Comparison of ENCODE assay signal across 9 cellular contexts in the genomic region with DNA sequence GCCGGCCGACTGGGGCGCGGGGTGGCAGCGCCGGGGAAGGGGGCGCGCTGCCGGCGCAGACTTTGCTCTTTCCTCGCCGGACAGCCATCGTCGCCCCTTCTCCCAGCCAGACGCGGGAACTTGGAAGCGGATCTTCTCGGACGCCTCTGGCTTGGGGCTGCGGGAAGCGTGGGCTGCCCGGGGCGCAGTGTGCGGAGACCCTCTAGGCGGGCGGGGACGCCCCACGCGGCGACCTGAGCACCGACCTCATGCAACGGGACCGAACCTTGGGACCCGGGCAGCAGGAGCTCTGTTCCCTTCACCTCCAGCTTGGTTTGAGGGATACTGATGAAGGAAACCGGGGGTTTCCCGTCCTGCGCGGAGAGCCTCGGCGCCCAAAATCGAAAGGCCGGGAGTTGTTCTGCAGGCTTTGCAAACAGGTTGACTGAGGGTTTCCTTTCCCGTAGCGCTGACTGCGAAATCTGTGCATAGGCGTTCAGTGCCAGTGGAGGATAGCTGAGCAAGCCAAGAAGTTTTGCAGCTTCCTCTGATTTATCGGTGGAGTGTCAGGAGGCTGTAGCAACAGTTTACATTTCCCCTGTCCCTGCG. TPM values are rescaled to one million over a fixed set of nuclear protein-coding genes. Genes with fewer than 3 reads are reported as not detected.
DNase-seq lines count a peak whose midpoint lies in the region; ATAC-seq, FAIRE-seq and TF ChIP-seq lines count a peak whose summit lies in the region.
"Had no signal": no experiment of that assay in that cellular context is flagged by ENCODE, and none has a peak within 500 bp of the region (broad histone marks: within the 10 kb centered on the region; RNA-seq: fewer than 3 reads in every experiment).

No MANE protein-coding gene starts in this region.

- H3K4me1 ChIP-seq in heart left ventricle, result peaks cover 0 to 23% (median 3%) of the 10 kb centered on the region in 12 donors

- peak overlapping the region; percentile 79 for H3K27ac Mint-ChIP-seq in progenitor cell of endocrine pancreas
- no peak overlapping the region for H3K27ac Mint-ChIP-seq in CD4-positive, alpha-beta T cell

- TF ChIP-seq CTCF in heart left ventricle (IDR thresholded peaks at IDR 0.05) (peak in 1 of 12 donors; percentile 0), progenitor cell of endocrine pancreas (IDR thresholded peaks at IDR 0.05; ENCODE audit: unreplicated experiment) (no peak), lower leg skin (IDR thresholded peaks at IDR 0.05) (no peak)
- no peak for TF ChIP-seq CTCF in CD4-positive, alpha-beta T cell (IDR thresholded peaks at IDR 0.05)

- WGBS in heart left ventricle, 4 donors, result 0 to 1% (median 1%) methylated on average over 16 to 48 of the region's 48 CpGs
- 0% methylated on average over 34 to 37 of the region's 48 CpGs for WGBS in lower leg skin, 2 donors

- ATAC-seq in heart left ventricle (peak in 1 of 4 donors; percentile 24), HG03460 (IDR thresholded peaks at IDR 0.05; ENCODE audit: unreplicated experiment) (no peak), GM21717 (IDR thresholded peaks at IDR 0.05; ENCODE audit: unreplicated experiment) (no peak)
- ATAC-seq in CD4-positive, alpha-beta T cell (ENCODE audit: poor library complexity), result no peak

- H3K36me3 ChIP-seq in heart left ventricle, result no peaks in the 10 kb centered on the region

- FAIRE-seq in GM12891 (lab: Jason Lieb, UNC), result no peak

- intact Hi-C loops in heart left ventricle (cut with DNase I) (no loop called here), lower leg skin (cut with DNase I; ENCODE audit: low total_unique reads) (no loop called here)
- intact Hi-C loops in CD4-positive, alpha-beta T cell (cut with DNase I, micrococcal nuclease), result no loop called here

- H3K36me3 Mint-ChIP-seq in progenitor cell of endocrine pancreas (ENCODE audit: insufficient read depth), result no peaks in the 10 kb centered on the region
- no peaks in the 10 kb centered on the region for H3K36me3 Mint-ChIP-seq in CD4-positive, alpha-beta T cell (ENCODE audit: low read depth)

- peaks cover 70% of the 10 kb centered on the region for H3K27me3 Mint-ChIP-seq in progenitor cell of endocrine pancreas
- H3K27me3 Mint-ChIP-seq in CD4-positive, alpha-beta T cell, result peaks cover 84% of the 10 kb centered on the region

- peak overlapping the region; percentile 25 to 63 (median 50) for H3K4me3 ChIP-seq in heart left ventricle
- no peak overlapping the region for H3K4me3 ChIP-seq in lower leg skin (ENCODE audit: low read depth, poor library complexity, severe bottlenecking)

- no peaks in the 10 kb centered on the region for H3K9me3 Mint-ChIP-seq in progenitor cell of endocrine pancreas (ENCODE audit: low read depth)
- no peaks in the 10 kb centered on the region for H3K9me3 Mint-ChIP-seq in CD4-positive, alpha-beta T cell

- CTCF ChIA-PET in CD4-positive, alpha-beta T cell (lab: Charles Lee), result no interaction called here

- no peaks in the 10 kb centered on the region for H3K9me3 ChIP-seq in heart left ventricle
- no peaks in the 10 kb centered on the region for H3K9me3 ChIP-seq in CD4-positive, alpha-beta T cell (ENCODE audit: control insufficient read depth, low read length)

- DNase-seq in GM12891 (ENCODE audit: insufficient read length, low spot score), result peak; percentile 8
- peak; percentile 46 for DNase-seq in NCI-H748 (lab: John Stamatoyannopoulos, UW; ENCODE audit: unreplicated experiment)
- no peak for DNase-seq in heart left ventricle
- peak; percentile 22 for DNase-seq in progenitor cell of endocrine pancreas (ENCODE audit: low spot score, unreplicated experiment)
- DNase-seq in lower leg skin (ENCODE audit: low spot score in 2 of 2), result no peak
- no peak for DNase-seq in CD4-positive, alpha-beta T cell
- DNase-seq: OCI-M1 had no signal

- peaks cover 3 to 63% (median 36%) of the 10 kb centered on the region in 9 donors for H3K27me3 ChIP-seq in heart left ventricle
- peaks cover 56% of the 10 kb centered on the region for H3K27me3 ChIP-seq in CD4-positive, alpha-beta T cell (ENCODE audit: control insufficient read depth, insufficient read depth, low read length)

- TF ChIP-seq POLR2A in GM12891 (IDR thresholded peaks at IDR 0.05; ENCODE audit: low read depth, low read length) (no peak), heart left ventricle (IDR thresholded peaks at IDR 0.05) (no peak), lower leg skin (IDR thresholded peaks at IDR 0.05) (no peak)

- H3K4me1 Mint-ChIP-seq in progenitor cell of endocrine pancreas (ENCODE audit: low read depth), result peaks cover 17% of the 10 kb centered on the region
- H3K4me1 Mint-ChIP-seq in CD4-positive, alpha-beta T cell (ENCODE audit: low read depth), result peaks cover 6% of the 10 kb centered on the region

- H3K27ac ChIP-seq in heart left ventricle, result no peak overlapping the region
- H3K27ac ChIP-seq in CD4-positive, alpha-beta T cell (ENCODE audit: low read depth, low read length), result no peak overlapping the region

- peak overlapping the region; percentile 86 for H3K4me3 Mint-ChIP-seq in progenitor cell of endocrine pancreas (ENCODE audit: low read depth)
- no peak overlapping the region for H3K4me3 Mint-ChIP-seq in CD4-positive, alpha-beta T cell

- POLR2A ChIA-PET in CD4-positive, alpha-beta T cell (lab: Charles Lee), result no interaction called here

TF ChIP-seq in GM12891, 5 proteins besides CTCF, POLR2A, EP300 and RAD21:
- TF ChIP-seq POLR2AphosphoS5 (IDR thresholded peaks at IDR 0.05; ENCODE audit: low read depth, low read length), result no peak
- no peak for TF ChIP-seq PAX5 (IDR thresholded peaks at IDR 0.05; ENCODE audit: insufficient read depth, low read length, severe bottlenecking)
- no peak for TF ChIP-seq SPI1 (IDR thresholded peaks at IDR 0.05; ENCODE audit: low read depth, low read length)
- no peak for TF ChIP-seq POU2F2 (IDR thresholded peaks at IDR 0.05; ENCODE audit: low read depth, low read length)
- TF ChIP-seq TAF1 (IDR thresholded peaks at IDR 0.05; ENCODE audit: low read depth, low read length), result no peak
TF ChIP-seq in GM12891: peak in this region for 0.

RNA-seq across cellular contexts. Expression of gene THSD7B, which starts 0.5 kb away (rescaled TPM):
- polyA plus RNA-seq in GM12891 (2012; ENCODE audit: low read depth, missing spikeins), result not detected
- under 1 TPM; 0.05 to 0.43 (median 0.17) TPM for total RNA-seq in heart left ventricle
- under 1 TPM; 0.04 TPM for polyA plus RNA-seq in heart left ventricle
- total RNA-seq in progenitor cell of endocrine pancreas, result 10.3 and 12.0 TPM in 2 replicates
- total RNA-seq in lower leg skin, result not detected
- total RNA-seq in CD4-positive, alpha-beta T cell, result not detected

Comparison
In these comparisons a context has a peak if more than half of its experiments do, and no peak if none do; other contexts are left out.
1. DNase-seq: peak in GM12891 (single experiment), NCI-H748 (single experiment) and progenitor cell of endocrine pancreas (single experiment); none in heart left ventricle (0 of 5), lower leg skin (0 of 2) and CD4-positive, alpha-beta T cell (0 of 10).